Comparison of ENCODE assay signal across 20 cellular contexts in genomic region chr11:20048246-20048645, GRCh38.
DNase-seq lines count a peak whose midpoint lies in the region; TF ChIP-seq lines count a peak whose summit lies in the region.
"Had no signal": no experiment of that assay in that cellular context is flagged by ENCODE, and none has a peak within 500 bp of the region (broad histone marks: within the 10 kb centered on the region; RNA-seq: fewer than 3 reads in every experiment).

No MANE protein-coding gene starts in this region.

- peak; percentile 82 for DNase-seq in EH (ENCODE audit: low read depth)
- no peak for DNase-seq in RWPE1 (ENCODE audit: low spot score)
- DNase-seq in epithelial cell of prostate (ENCODE audit: low read depth, low spot score): no peak
- DNase-seq in osteocyte (ENCODE audit: extremely low spot score, unreplicated experiment): no peak
- no peak for DNase-seq in endothelial cell (ENCODE audit: low spot score)
- no peak for DNase-seq in ovary
- DNase-seq in RPMI8226: no peak
- DNase-seq in GM13977 (ENCODE audit: low spot score): no peak
- DNase-seq: activated T-cell treated with anti-CD3 and anti-CD28 coated beads, Interleukin-2, amount 50 U/mL, for 72 hours; caudate nucleus; DMS79 treated with DMSO at 0.1 percent for 48 hours; effector CD8-positive, alpha-beta T cell; foreskin fibroblast; H7; NCI-H2029; stimulated activated CD4-positive, alpha-beta T cell treated with anti-CD3 and anti-CD28 coated beads, Interleukin-1b, Interleukin-23, amount 100 ng/mL, for 48 hours had no signal

- TF ChIP-seq POLR2A in ovary (IDR thresholded peaks at IDR 0.05): no peak

- H3K27me3 ChIP-seq in ovary: no peaks in the 10 kb centered on the region
- H3K27me3 ChIP-seq: vagina had no signal

- peak overlapping the region; percentile 67 for H3K27ac ChIP-seq in RWPE1
- H3K27ac ChIP-seq in epithelial cell of prostate: peak overlapping the region; percentile 57
- H3K27ac ChIP-seq in ovary: no peak overlapping the region
- H3K27ac ChIP-seq: vagina had no signal

- CTCF ChIA-PET in RWPE1 (lab: Yijun Ruan, JAX): no interaction called here

- H3K4me3 Mint-ChIP-seq in osteocyte (ENCODE audit: unreplicated experiment) (no peak overlapping the region), endothelial cell (ENCODE audit: unreplicated experiment) (no peak overlapping the region)
- H3K4me3 Mint-ChIP-seq: activated naive CD8-positive, alpha-beta T cell; activated T-cell treated with anti-CD3 and anti-CD28 coated beads, Interleukin-2, amount 50 U/mL, for 72 hours; stimulated activated naive CD8-positive, alpha-beta T cell treated with anti-CD3 and anti-CD28 coated beads, Interleukin-15, Interleukin-2, amounts not matched to agents 100 ng/mL and 50 ng/mL, for 24 hours; T-helper 1 cell treated with Interleukin-12 subunit alpha and Interleukin-12 subunit beta and Interleukin-4 antibody, amounts not matched to agents 30 μg/mL and 1 μg/mL, for 36 hours had no signal

- in situ Hi-C loops in GM13977 (cut with MboI; ENCODE audit: low pct_unique_long_range_greater_than_20kb, low sequenced_read_pairs, unreplicated experiment): no loop called here

- no peak overlapping the region for H3K4me3 ChIP-seq in ovary
- H3K4me3 ChIP-seq: vagina had no signal

- POLR2A ChIA-PET in RWPE1 (lab: Yijun Ruan, JAX; ENCODE audit: low non-redundant PET): no interaction called here

- H3K27ac Mint-ChIP-seq in osteocyte (ENCODE audit: unreplicated experiment): peak overlapping the region; percentile 19
- H3K27ac Mint-ChIP-seq in endothelial cell (ENCODE audit: unreplicated experiment): no peak overlapping the region
- H3K27ac Mint-ChIP-seq: activated naive CD8-positive, alpha-beta T cell; activated T-cell treated with anti-CD3 and anti-CD28 coated beads, Interleukin-2, amount 50 U/mL, for 72 hours; stimulated activated naive CD8-positive, alpha-beta T cell treated with anti-CD3 and anti-CD28 coated beads, Interleukin-15, Interleukin-2, amounts not matched to agents 100 ng/mL and 50 ng/mL, for 24 hours; T-helper 1 cell treated with Interleukin-12 subunit alpha and Interleukin-12 subunit beta and Interleukin-4 antibody, amounts not matched to agents 30 μg/mL and 1 μg/mL, for 36 hours had no signal

- H3K4me1 Mint-ChIP-seq in osteocyte (ENCODE audit: unreplicated experiment) (peaks cover 58% of the 10 kb centered on the region), endothelial cell (ENCODE audit: unreplicated experiment) (peaks cover 13% of the 10 kb centered on the region)

- no peaks in the 10 kb centered on the region for H3K9me3 Mint-ChIP-seq in osteocyte (ENCODE audit: unreplicated experiment)
- H3K9me3 Mint-ChIP-seq in endothelial cell (ENCODE audit: unreplicated experiment): no peaks in the 10 kb centered on the region
- H3K9me3 Mint-ChIP-seq: activated T-cell treated with anti-CD3 and anti-CD28 coated beads, Interleukin-2, amount 50 U/mL, for 72 hours; stimulated activated naive CD8-positive, alpha-beta T cell treated with anti-CD3 and anti-CD28 coated beads, Interleukin-15, Interleukin-2, amounts not matched to agents 100 ng/mL and 50 ng/mL, for 24 hours; T-helper 1 cell treated with Interleukin-12 subunit alpha and Interleukin-12 subunit beta and Interleukin-4 antibody, amounts not matched to agents 30 μg/mL and 1 μg/mL, for 36 hours had no signal

- 73 to 97% (median 91%) methylated on average over 3 of the region's 3 CpGs for WGBS in ovary, 3 donors

- TF ChIP-seq EP300 in ovary (IDR thresholded peaks at IDR 0.05): no peak

- peaks cover 39% of the 10 kb centered on the region for H3K36me3 Mint-ChIP-seq in osteocyte (ENCODE audit: unreplicated experiment)
- peaks cover 3% of the 10 kb centered on the region for H3K36me3 Mint-ChIP-seq in endothelial cell (ENCODE audit: low read depth, unreplicated experiment)
- H3K36me3 Mint-ChIP-seq: activated naive CD8-positive, alpha-beta T cell had no signal

- H3K27me3 Mint-ChIP-seq in osteocyte (ENCODE audit: unreplicated experiment) (no peaks in the 10 kb centered on the region), endothelial cell (ENCODE audit: unreplicated experiment) (peaks cover 4% of the 10 kb centered on the region)
- H3K27me3 Mint-ChIP-seq: activated naive CD8-positive, alpha-beta T cell had no signal

- no peaks in the 10 kb centered on the region for H3K9me3 ChIP-seq in ovary
- H3K9me3 ChIP-seq: vagina had no signal

- no peaks in the 10 kb centered on the region for H3K36me3 ChIP-seq in ovary

- no peak for TF ChIP-seq CTCF in RWPE1 (conservative IDR thresholded peaks at IDR 0.05; ENCODE audit: low read depth)
- no peak for TF ChIP-seq CTCF in osteocyte (IDR thresholded peaks at IDR 0.05)
- no peak for TF ChIP-seq CTCF in endothelial cell (IDR thresholded peaks at IDR 0.05; ENCODE audit: unreplicated experiment)
- TF ChIP-seq CTCF in ovary (IDR thresholded peaks at IDR 0.05): no peak
- TF ChIP-seq CTCF in GM13977 (IDR thresholded peaks at IDR 0.05; ENCODE audit: extremely low read depth, insufficient read depth, missing control alignments): no peak

- H3K4me1 ChIP-seq in ovary (ENCODE audit: insufficient read depth): peaks cover 12% of the 10 kb centered on the region

- intact Hi-C loops in ovary (cut with DNase I): no loop called here

Comparison
In these comparisons a context has a peak if more than half of its experiments do, and no peak if none do; other contexts are left out.
1. H3K27ac ChIP-seq: peak in RWPE1 (single experiment) and epithelial cell of prostate (single experiment); none in ovary (0 of 2).